24 cellular contexts compared by ENCODE assay signal in genomic region chr11:14185461-14185860, GRCh38.
"Had no signal": no experiment of that assay in that cellular context is flagged by ENCODE, and none has a peak within 500 bp of the region (broad histone marks: within the 10 kb centered on the region; RNA-seq: fewer than 3 reads in every experiment).

No MANE protein-coding gene starts in this region.

- H3K79me2 ChIP-seq: hepatocyte had no signal

- H3K4me1 ChIP-seq: colonic mucosa, foreskin keratinocyte had no signal

- H3K27ac ChIP-seq: colonic mucosa, epithelial cell of prostate, foreskin keratinocyte, gastroesophageal sphincter, heart left ventricle, hepatocyte, left lung, lower lobe of right lung had no signal

- ATAC-seq: effector memory CD8-positive, alpha-beta T cell; esophagus mucosa; foreskin keratinocyte; gastroesophageal sphincter; left colon; left lung; lower lobe of right lung; mucosa of descending colon had no signal

- H3K36me3 ChIP-seq: colonic mucosa, gastroesophageal sphincter, heart left ventricle, left lung, lower lobe of right lung had no signal

- H3K9me3 ChIP-seq: colonic mucosa, gastroesophageal sphincter, heart left ventricle, left lung, lower lobe of right lung, mucosa of descending colon had no signal

- H3K27me3 ChIP-seq: colonic mucosa, gastroesophageal sphincter, heart left ventricle, hepatocyte, left lung had no signal

- DNase-seq: colonic mucosa; cortex of kidney; effector CD8-positive, alpha-beta T cell; effector memory CD8-positive, alpha-beta T cell; endodermal cell; erythroblast; foreskin keratinocyte; heart left ventricle; hypothalamus; immature natural killer cell; islet precursor cell; kidney; left colon; left lung; left ventricle myocardium superior; lower lobe of right lung; mesenchymal stem cell; mucosa of descending colon had no signal

- H2AFZ ChIP-seq: hepatocyte had no signal

- FAIRE-seq: endometrium, frontal cortex, kidney had no signal

- H3K4me2 ChIP-seq: hepatocyte had no signal

- H3K4me3 ChIP-seq: colonic mucosa, gastroesophageal sphincter, heart left ventricle, hepatocyte, left lung, lower lobe of right lung, mucosa of descending colon had no signal
